14 cellular contexts compared by ENCODE assay signal in the genomic region with DNA sequence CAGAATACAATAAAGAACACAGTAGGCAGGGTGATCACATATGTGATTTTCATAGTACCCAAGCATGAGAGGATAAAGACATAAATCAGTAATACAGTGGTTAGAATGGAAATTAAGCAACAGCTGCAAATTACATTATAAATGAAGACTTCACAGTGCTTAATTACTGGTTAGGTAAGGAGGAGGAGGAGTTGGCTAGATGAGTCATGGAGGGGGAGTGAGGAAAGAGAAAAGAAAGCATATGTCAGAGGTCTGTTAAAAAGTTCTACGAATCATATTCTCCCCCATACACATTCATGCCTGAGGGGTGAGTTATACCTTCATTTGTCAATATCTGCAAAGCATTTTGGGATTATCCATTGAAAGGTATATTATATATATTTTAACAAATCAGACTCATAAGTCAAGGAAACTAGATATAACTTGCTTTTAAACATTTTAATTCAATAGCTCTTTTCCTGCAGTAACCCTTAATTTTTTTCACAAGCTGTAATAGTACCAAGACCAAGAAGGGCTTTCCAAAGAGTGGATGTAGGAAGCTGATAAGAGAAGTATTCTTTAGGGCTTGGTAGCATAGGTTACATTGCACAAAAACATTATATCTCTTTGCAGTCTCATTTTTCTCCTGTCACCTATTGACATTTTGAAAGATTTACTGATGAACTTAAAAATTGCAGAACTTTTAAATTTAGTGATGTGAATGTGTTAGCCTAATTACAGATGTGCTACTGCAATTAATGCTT.
DNase-seq lines count a peak whose midpoint lies in the region; ATAC-seq and TF ChIP-seq lines count a peak whose summit lies in the region.
"Had no signal": no experiment of that assay in that cellular context is flagged by ENCODE, and none has a peak within 500 bp of the region (broad histone marks: within the 10 kb centered on the region; RNA-seq: fewer than 3 reads in every experiment).

No MANE protein-coding gene starts in this region.

- no peak for TF ChIP-seq POLR2A in spleen (IDR thresholded peaks at IDR 0.05)

- H3K4me3 ChIP-seq in epithelial cell of proximal tubule (ENCODE audit: low read depth, low read length) (no peak overlapping the region), spleen (no peak overlapping the region)

- H3K4me1 Mint-ChIP-seq in activated naive CD8-positive, alpha-beta T cell treated with anti-CD3 and anti-CD28 coated beads, Interleukin-2, amount 50 U/mL, for 24 hours: peaks cover 3% of the 10 kb centered on the region
- H3K4me1 Mint-ChIP-seq in activated naive CD8-positive, alpha-beta T cell treated with anti-CD3 and anti-CD28 coated beads for 36 hours: peaks cover 8% of the 10 kb centered on the region
- H3K4me1 Mint-ChIP-seq: immature natural killer cell had no signal

- peaks cover 0 to 1% (median 0%) of the 10 kb centered on the region in 6 donors for H3K36me3 ChIP-seq in spleen

- no peak for DNase-seq in activated naive CD8-positive, alpha-beta T cell treated with anti-CD3 and anti-CD28 coated beads, Interleukin-2, amount 50 U/mL, for 24 hours
- no peak for DNase-seq in activated naive CD8-positive, alpha-beta T cell treated with anti-CD3 and anti-CD28 coated beads for 36 hours
- DNase-seq in OCI-M1 (lab: John Stamatoyannopoulos, UW): peak; percentile 64
- DNase-seq in epithelial cell of proximal tubule (ENCODE audit: low read depth): peak; percentile 10
- DNase-seq in NCI-H2029 treated with DMSO at 0.1 percent for 48 hours (lab: John Stamatoyannopoulos, UW): no peak
- no peak for DNase-seq in spleen
- DNase-seq: DMS53; immature natural killer cell; NCI-H2171; RPMI8226; stimulated activated CD8-positive, alpha-beta memory T cell treated with anti-CD3 and anti-CD28 coated beads, Interleukin-4, amount 100 ng/mL, for 48 hours had no signal

- no peak overlapping the region for H3K27ac Mint-ChIP-seq in activated naive CD8-positive, alpha-beta T cell treated with anti-CD3 and anti-CD28 coated beads, Interleukin-2, amount 50 U/mL, for 24 hours
- no peak overlapping the region for H3K27ac Mint-ChIP-seq in activated naive CD8-positive, alpha-beta T cell treated with anti-CD3 and anti-CD28 coated beads for 36 hours
- H3K27ac Mint-ChIP-seq: immature natural killer cell had no signal

- TF ChIP-seq CTCF in epithelial cell of proximal tubule (conservative IDR thresholded peaks at IDR 0.05; ENCODE audit: low read depth, low read length): no peak
- no peak for TF ChIP-seq CTCF in spleen (IDR thresholded peaks at IDR 0.05 in 8 of 11, conservative IDR thresholded peaks at IDR 0.05 in 3 of 11)

- no peaks in the 10 kb centered on the region for H3K4me1 ChIP-seq in spleen

- H3K9me3 ChIP-seq in spleen: no peaks in the 10 kb centered on the region

- peak; percentile 66 for ATAC-seq in activated naive CD8-positive, alpha-beta T cell treated with anti-CD3 and anti-CD28 coated beads, Interleukin-2, amount 50 U/mL, for 24 hours
- ATAC-seq in HG03442 (IDR thresholded peaks at IDR 0.05; ENCODE audit: unreplicated experiment) (no peak), HG03342 (IDR thresholded peaks at IDR 0.05; ENCODE audit: unreplicated experiment) (no peak)

- H3K4me3 Mint-ChIP-seq in activated naive CD8-positive, alpha-beta T cell treated with anti-CD3 and anti-CD28 coated beads, Interleukin-2, amount 50 U/mL, for 24 hours: no peak overlapping the region
- no peak overlapping the region for H3K4me3 Mint-ChIP-seq in activated naive CD8-positive, alpha-beta T cell treated with anti-CD3 and anti-CD28 coated beads for 36 hours
- H3K4me3 Mint-ChIP-seq: immature natural killer cell had no signal

- no peaks in the 10 kb centered on the region for H3K27me3 ChIP-seq in spleen (replicated peaks in 1 of 7)

- H3K36me3 Mint-ChIP-seq in activated naive CD8-positive, alpha-beta T cell treated with anti-CD3 and anti-CD28 coated beads, Interleukin-2, amount 50 U/mL, for 24 hours (ENCODE audit: low read depth): no peaks in the 10 kb centered on the region
- H3K36me3 Mint-ChIP-seq in activated naive CD8-positive, alpha-beta T cell treated with anti-CD3 and anti-CD28 coated beads for 36 hours: no peaks in the 10 kb centered on the region
- H3K36me3 Mint-ChIP-seq: activated naive CD4-positive, alpha-beta T cell treated with anti-CD3 and anti-CD28 coated beads, Interleukin-2, amount 50 U/mL, for 72 hours; immature natural killer cell had no signal

- intact Hi-C loops in spleen (cut with DNase I; ENCODE audit: low total_unique reads): no loop called here

- 23 to 57% (median 51%) methylated on average over 1 of the region's 1 CpG for WGBS in spleen, 5 donors

- H3K9me3 Mint-ChIP-seq in activated naive CD8-positive, alpha-beta T cell treated with anti-CD3 and anti-CD28 coated beads, Interleukin-2, amount 50 U/mL, for 24 hours: no peaks in the 10 kb centered on the region
- H3K9me3 Mint-ChIP-seq in activated naive CD8-positive, alpha-beta T cell treated with anti-CD3 and anti-CD28 coated beads for 36 hours: no peaks in the 10 kb centered on the region
- H3K9me3 Mint-ChIP-seq: activated naive CD4-positive, alpha-beta T cell treated with anti-CD3 and anti-CD28 coated beads, Interleukin-2, amount 50 U/mL, for 72 hours; immature natural killer cell had no signal

- H3K27me3 Mint-ChIP-seq in activated naive CD8-positive, alpha-beta T cell treated with anti-CD3 and anti-CD28 coated beads, Interleukin-2, amount 50 U/mL, for 24 hours: no peaks in the 10 kb centered on the region
- no peaks in the 10 kb centered on the region for H3K27me3 Mint-ChIP-seq in activated naive CD8-positive, alpha-beta T cell treated with anti-CD3 and anti-CD28 coated beads for 36 hours

- H3K27ac ChIP-seq in spleen: no peak overlapping the region

Comparison
In these comparisons a context has a peak if more than half of its experiments do, and no peak if none do; other contexts are left out.
1. DNase-seq: peak in OCI-M1 (single experiment) and epithelial cell of proximal tubule (single experiment); none in activated naive CD8-positive, alpha-beta T cell treated with anti-CD3 and anti-CD28 coated beads, Interleukin-2, amount 50 U/mL, for 24 hours (single experiment), activated naive CD8-positive, alpha-beta T cell treated with anti-CD3 and anti-CD28 coated beads for 36 hours (single experiment), NCI-H2029 treated with DMSO at 0.1 percent for 48 hours (single experiment) and spleen (single experiment).